ENCODE assay signal across 8 cellular contexts in genomic region chr20:63520594-63520938, GRCh38. TPM values are rescaled to one million over a fixed set of nuclear protein-coding genes. Genes with fewer than 3 reads are reported as not detected.
DNase-seq lines count a peak whose midpoint lies in the region; ATAC-seq and TF ChIP-seq lines count a peak whose summit lies in the region.

Gene PPDPF, plus strand, starts transcription at chr20:63520765. Its CDS starts 544 bp downstream, at chr20:63521309.

- DNase-seq in NCI-H69 (lab: John Stamatoyannopoulos, UW), result peak; percentile 84
- peak; percentile 89 for DNase-seq in activated CD4-positive, alpha-beta memory T cell treated with anti-CD3 and anti-CD28 coated beads, Interleukin-2, amount 10 ng/mL, durations not matched to agents 7 days and 5 days
- DNase-seq in lung (ENCODE audit: low spot score), result peak; percentile 81
- DNase-seq in stimulated activated CD4-positive, alpha-beta T cell treated with anti-CD3 and anti-CD28 coated beads, Interleukin-4, amount 100 ng/mL, for 48 hours (ENCODE audit: low read depth in 2 of 2), result peak; percentile 74 to 75

- H3K4me3 ChIP-seq in ACC112 (ENCODE audit: low read depth, low read length) (peak within 1 kb of the TSS; percentile 98), ectodermal cell (ENCODE audit: insufficient read depth, low read depth, low read length) (peak within 1 kb of the TSS; percentile 76), lung (peak within 1 kb of the TSS; percentile 90)

- CTCF ChIA-PET in activated CD4-positive, alpha-beta memory T cell treated with anti-CD3 and anti-CD28 coated beads, Interleukin-2, amount 10 ng/mL, durations not matched to agents 7 days and 5 days (lab: Charles Lee), result interaction anchor here (0.7 to 2.8 kb wide), 7 partner anchors 17 to 518 kb away, joined by 3 to 14 read pairs (median 5); partner anchors contain the start of genes PRPF6 and PTK6

- 0% methylated on average over 54 of the region's 54 CpGs for WGBS in ectodermal cell, 2 experiments
- 0 to 1% methylated on average over 29 to 54 of the region's 54 CpGs for WGBS in lung, 2 donors

- TF ChIP-seq CTCF in lung (IDR thresholded peaks at IDR 0.05; ENCODE audit: control extremely low read depth, extremely low read depth), result no peak

- ATAC-seq in GM18520 (IDR thresholded peaks at IDR 0.05; ENCODE audit: unreplicated experiment) (peak; percentile 46), HG03045 (IDR thresholded peaks at IDR 0.05; ENCODE audit: unreplicated experiment) (peak; percentile 62), lung (ENCODE audit: insufficient read depth, low FRiP score) (peak; percentile 93)

- peaks cover 17% of the 10 kb centered on the region for H3K79me2 ChIP-seq in ACC112 (ENCODE audit: control insufficient read depth, insufficient read depth, low read length, unreplicated experiment)

- peaks cover 8% of the 10 kb centered on the region for H3K27me3 Mint-ChIP-seq in activated CD4-positive, alpha-beta memory T cell treated with anti-CD3 and anti-CD28 coated beads, Interleukin-2, amount 10 ng/mL, durations not matched to agents 7 days and 5 days

- H2AFZ ChIP-seq in ACC112 (ENCODE audit: low read length, unreplicated experiment), result peak within 1 kb of the TSS; percentile 99

- H3K4me1 ChIP-seq in ACC112 (ENCODE audit: control insufficient read depth, insufficient read depth, low read length, unreplicated experiment) (peaks cover 4% of the 10 kb centered on the region), ectodermal cell (ENCODE audit: control insufficient read depth, insufficient read depth, low read length) (peaks cover 10% of the 10 kb centered on the region), lung (ENCODE audit: control insufficient read depth in 2 of 2, insufficient read depth in 2 of 2, low read length in 2 of 2) (peaks cover 0 to 24% of the 10 kb centered on the region in 2 donors)

- H3K4me3 Mint-ChIP-seq in activated CD4-positive, alpha-beta memory T cell treated with anti-CD3 and anti-CD28 coated beads, Interleukin-2, amount 10 ng/mL, durations not matched to agents 7 days and 5 days, result peak within 1 kb of the TSS; percentile 79

- H3K27ac Mint-ChIP-seq in activated CD4-positive, alpha-beta memory T cell treated with anti-CD3 and anti-CD28 coated beads, Interleukin-2, amount 10 ng/mL, durations not matched to agents 7 days and 5 days, result peak within 1 kb of the TSS; percentile 81

- peak within 1 kb of the TSS; percentile 83 for H3K27ac ChIP-seq in ACC112 (ENCODE audit: low read depth, low read length)
- peak within 1 kb of the TSS; percentile 96 for H3K27ac ChIP-seq in ectodermal cell (ENCODE audit: insufficient read depth, low read depth, low read length, poor library complexity, severe bottlenecking)
- peak within 1 kb of the TSS; percentile 95 for H3K27ac ChIP-seq in lung (ENCODE audit: low read depth in 1 of 2, low read length in 1 of 2)

- H3K27me3 ChIP-seq in ACC112 (ENCODE audit: insufficient read depth, low read length) (no peaks in the 10 kb centered on the region), ectodermal cell (ENCODE audit: control insufficient read depth, insufficient read depth, low read length, poor library complexity, severe bottlenecking) (peaks cover 24% of the 10 kb centered on the region), lung (ENCODE audit: control insufficient read depth, insufficient read depth) (no peaks in the 10 kb centered on the region)

- peaks cover 10% of the 10 kb centered on the region for H3K4me1 Mint-ChIP-seq in activated CD4-positive, alpha-beta memory T cell treated with anti-CD3 and anti-CD28 coated beads, Interleukin-2, amount 10 ng/mL, durations not matched to agents 7 days and 5 days

- peaks cover 2% of the 10 kb centered on the region for H3K9me3 Mint-ChIP-seq in activated CD4-positive, alpha-beta memory T cell treated with anti-CD3 and anti-CD28 coated beads, Interleukin-2, amount 10 ng/mL, durations not matched to agents 7 days and 5 days

- POLR2A ChIA-PET in activated CD4-positive, alpha-beta memory T cell treated with anti-CD3 and anti-CD28 coated beads, Interleukin-2, amount 10 ng/mL, durations not matched to agents 7 days and 5 days (lab: Charles Lee), result interaction anchor here (0.6 to 5.1 kb wide), 35 partner anchors 9 to 545 kb away, joined by 3 to 136 read pairs (median 5); partner anchors contain the start of genes ARFGAP1, DNAJC5, GMEB2 and HELZ2

- H3K36me3 ChIP-seq in ACC112 (ENCODE audit: insufficient read depth, low read length) (peaks cover 19% of the 10 kb centered on the region), ectodermal cell (ENCODE audit: control insufficient read depth, insufficient read depth, low read length) (peaks cover 17% of the 10 kb centered on the region), lung (ENCODE audit: control insufficient read depth in 2 of 2, insufficient read depth in 2 of 2, low read length in 2 of 2) (peaks cover 0 to 18% of the 10 kb centered on the region in 2 donors)

- peaks cover 27% of the 10 kb centered on the region for H3K36me3 Mint-ChIP-seq in activated CD4-positive, alpha-beta memory T cell treated with anti-CD3 and anti-CD28 coated beads, Interleukin-2, amount 10 ng/mL, durations not matched to agents 7 days and 5 days (ENCODE audit: low read depth)

- H3K9me3 ChIP-seq in ectodermal cell (ENCODE audit: control insufficient read depth, low read length), result no peaks in the 10 kb centered on the region
- peaks cover 0 to 5% of the 10 kb centered on the region in 2 donors for H3K9me3 ChIP-seq in lung (ENCODE audit: control insufficient read depth in 2 of 2, insufficient read depth in 1 of 2, low read length in 1 of 2)

RNA-seq across cellular contexts. Expression of gene PPDPF, which starts in this region (rescaled TPM):
- total RNA-seq in activated CD4-positive, alpha-beta memory T cell treated with anti-CD3 and anti-CD28 coated beads, Interleukin-2, amount 10 ng/mL, durations not matched to agents 7 days and 5 days, result 100 to 1,000 TPM; 228 to 232 TPM
- polyA plus RNA-seq in ectodermal cell (2013, experiment 1 of 4), result 237 TPM
- polyA plus RNA-seq in ectodermal cell (2013, experiment 2 of 4), result 230 TPM
- polyA plus RNA-seq in ectodermal cell (2013, experiment 3 of 4), result 253 TPM
- 270 TPM for polyA plus RNA-seq in ectodermal cell (2013, experiment 4 of 4)
- total RNA-seq in lung, result 100 to 1,000 TPM in 1 of 2 donors, 10 to 100 TPM in 1; 36.9 to 545 TPM
- 100 to 1,000 TPM; 409 to 540 TPM for polyA plus RNA-seq in lung

Comparison
In these comparisons a context has a peak if more than half of its experiments do, and no peak if none do; other contexts are left out.
1. Peak in every context shown above with its lines: DNase-seq, ATAC-seq, H3K4me3 ChIP-seq and H3K27ac ChIP-seq.